Comparison of ENCODE assay signal across 7 cellular contexts in the genomic region with DNA sequence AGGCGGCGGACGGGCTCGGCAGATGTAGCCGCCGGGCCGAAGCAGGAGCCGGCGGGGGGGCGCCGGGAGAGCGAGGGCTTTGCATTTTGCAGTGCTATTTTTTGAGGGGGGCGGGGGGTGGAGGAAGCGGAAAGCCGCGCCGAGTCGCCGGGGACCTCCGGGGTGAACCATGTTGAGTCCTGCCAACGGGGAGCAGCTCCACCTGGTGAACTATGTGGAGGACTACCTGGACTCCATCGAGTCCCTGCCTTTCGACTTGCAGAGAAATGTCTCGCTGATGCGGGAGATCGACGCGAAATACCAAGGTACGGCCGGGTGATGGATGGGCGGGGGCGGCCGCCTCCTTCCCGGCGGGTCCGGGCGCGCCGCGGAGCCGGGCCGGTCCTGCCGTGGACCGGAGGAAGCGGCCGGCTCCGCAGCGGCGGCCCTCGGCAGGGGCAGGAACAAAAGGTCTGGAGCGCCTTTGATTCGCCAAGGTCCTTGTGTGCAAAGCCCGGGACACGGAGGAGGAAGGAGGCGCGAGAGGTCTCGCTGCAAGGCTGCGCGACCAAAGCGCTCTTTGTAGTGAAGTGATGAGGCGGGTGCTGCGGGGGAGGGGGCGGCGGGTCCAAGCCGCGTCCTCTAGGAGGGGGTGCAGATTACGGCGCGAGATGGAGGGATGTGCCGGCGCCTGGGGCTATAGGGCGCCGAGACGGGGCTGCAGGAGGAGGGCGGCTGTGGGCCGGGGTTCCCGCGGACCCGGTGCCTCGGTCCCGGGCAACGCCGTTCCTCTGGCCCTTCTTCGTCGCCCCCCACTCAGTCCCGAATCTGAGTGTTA.
DNase-seq lines count a peak whose midpoint lies in the region; ATAC-seq, FAIRE-seq and TF ChIP-seq lines count a peak whose summit lies in the region.

No MANE protein-coding gene starts in this region.

- 0 out of 2 replicates have a peak, but pooled peaks have one; percentile 7 for TF ChIP-seq POLR2A in H54 (IDR thresholded peaks at IDR 0.05; ENCODE audit: low read depth, low read length)

- TF ChIP-seq CTCF in foreskin fibroblast (IDR thresholded peaks at IDR 0.05; ENCODE audit: low read depth, low read length) (no peak), neutrophil (IDR thresholded peaks at IDR 0.05) (no peak)

- H3K4me3 ChIP-seq in foreskin fibroblast (ENCODE audit: low read depth in 1 of 2, low read length in 2 of 2) (peak overlapping the region; percentile 79 to 80), neutrophil (ENCODE audit: low read depth in 1 of 2, low read length in 1 of 2) (peak overlapping the region; percentile 98 to 99)

- no peaks in the 10 kb centered on the region for H3K27me3 ChIP-seq in neutrophil

- peak; percentile 52 for DNase-seq in H54 (ENCODE audit: insufficient read length, low spot score)
- DNase-seq in OCI-M1 (lab: John Stamatoyannopoulos, UW): peak; percentile 69
- DNase-seq in activated effector memory CD4-positive, alpha-beta T cell treated with Interleukin-2 at 50 U/mL for 16 hours: peak; percentile 71
- DNase-seq in foreskin fibroblast: peak; percentile 23 to 66
- DNase-seq in substantia nigra (lab: John Stamatoyannopoulos, UW): peak in 44 of 49 donors; percentile 25 to 77 (median 54)

- peak overlapping the region; percentile 100 for H3K27ac ChIP-seq in neutrophil
- H3K27ac ChIP-seq in substantia nigra (ENCODE audit: low read depth, low read length, poor library complexity, severe bottlenecking): peak overlapping the region; percentile 100

- no peak for FAIRE-seq in H54 (lab: Jason Lieb, UNC)

- no peak for ATAC-seq in GM21367 (IDR thresholded peaks at IDR 0.05; ENCODE audit: unreplicated experiment)

- H3K36me3 ChIP-seq in neutrophil: peaks cover 3% of the 10 kb centered on the region

- no peaks in the 10 kb centered on the region for H3K9me3 ChIP-seq in neutrophil

- peaks cover 34 to 41% of the 10 kb centered on the region in 2 experiments for H3K4me1 ChIP-seq in neutrophil (ENCODE audit: control insufficient read depth in 1 of 2, insufficient read depth in 1 of 2, low read depth in 1 of 2, low read length in 1 of 2)
